1 cellular context compared by ENCODE assay signal in the genomic region with DNA sequence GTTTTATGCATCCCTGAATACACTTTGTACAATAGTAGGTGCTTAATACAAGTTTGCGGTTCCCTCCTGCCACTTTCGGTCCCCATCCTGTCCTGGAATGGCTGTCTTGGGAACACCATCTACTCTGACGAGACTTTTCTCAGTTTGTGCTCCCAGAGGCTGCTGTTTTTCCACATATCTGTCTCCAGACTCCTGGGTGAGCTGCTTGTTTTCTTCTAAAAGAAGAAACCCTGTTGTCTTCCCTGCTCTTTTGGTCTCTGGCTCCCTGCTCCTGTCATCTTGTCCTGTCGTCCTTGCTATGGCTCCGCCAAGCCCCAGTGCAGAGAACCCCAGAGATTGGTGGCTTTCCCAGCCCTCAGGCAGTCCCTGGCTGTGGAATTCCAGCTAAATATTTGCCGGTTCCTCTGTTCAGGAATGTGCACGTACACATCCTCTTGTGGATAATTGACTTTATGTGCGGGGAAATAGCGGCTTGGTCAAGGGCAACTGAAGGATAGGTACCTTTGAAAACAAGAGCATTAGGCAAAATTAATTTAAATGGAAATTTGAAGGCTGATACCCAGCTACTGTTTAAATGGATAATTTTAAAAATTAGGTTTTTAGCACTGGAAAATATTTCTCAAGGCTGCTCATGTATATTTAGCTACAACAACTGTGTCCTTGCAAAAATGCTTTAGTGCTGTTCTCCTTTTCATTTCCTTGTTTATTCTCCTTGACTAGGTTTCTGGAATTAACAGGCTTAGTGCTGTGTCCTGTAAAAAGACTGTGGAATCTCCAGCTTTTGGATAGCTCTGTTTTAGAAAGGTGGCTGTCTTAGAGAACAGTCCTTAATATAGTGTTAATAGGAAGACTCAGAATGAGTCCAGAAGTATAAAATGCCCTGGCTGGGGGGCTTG.
A peak's percentile ranks its signal among the peaks of the same experiment; 100 is the strongest.
TF ChIP-seq lines count a peak whose summit lies in the region.

No MANE protein-coding gene starts in this region.

TF ChIP-seq in HepG2, 621 proteins besides CTCF, POLR2A, EP300 and RAD21 (continued from another document and continues in another):
- TF ChIP-seq, protein P1, sequence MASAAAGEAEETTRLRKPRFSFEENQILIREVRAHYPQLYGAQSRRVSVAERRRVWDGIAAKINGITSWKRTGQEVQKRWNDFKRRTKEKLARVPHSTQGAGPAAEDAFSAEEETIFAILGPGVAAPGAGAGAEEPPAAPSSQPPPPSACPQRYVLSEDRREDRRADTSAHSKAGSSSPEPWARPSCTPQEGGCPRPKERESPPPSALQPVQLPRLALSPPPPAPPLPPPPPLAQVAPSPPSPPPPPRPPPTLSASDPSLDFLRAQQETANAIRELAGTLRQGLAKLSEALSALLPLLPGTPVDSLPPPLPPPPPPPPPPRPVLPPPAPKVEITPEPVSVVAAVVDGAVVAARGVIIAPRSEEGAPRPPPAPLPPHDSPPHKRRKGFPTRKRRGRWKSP (CRISPR knock-in tag; IDR thresholded peaks at IDR 0.05) = no peak
- no peak for TF ChIP-seq SP1 (IDR thresholded peaks at IDR 0.05)
- no peak for TF ChIP-seq SP1 (CRISPR knock-in tag; IDR thresholded peaks at IDR 0.05)
- 0 out of 2 replicates have a peak, but pooled peaks have one; percentile 73 for TF ChIP-seq STAT5B (CRISPR knock-in tag; IDR thresholded peaks at IDR 0.05)
- TF ChIP-seq, protein P2, sequence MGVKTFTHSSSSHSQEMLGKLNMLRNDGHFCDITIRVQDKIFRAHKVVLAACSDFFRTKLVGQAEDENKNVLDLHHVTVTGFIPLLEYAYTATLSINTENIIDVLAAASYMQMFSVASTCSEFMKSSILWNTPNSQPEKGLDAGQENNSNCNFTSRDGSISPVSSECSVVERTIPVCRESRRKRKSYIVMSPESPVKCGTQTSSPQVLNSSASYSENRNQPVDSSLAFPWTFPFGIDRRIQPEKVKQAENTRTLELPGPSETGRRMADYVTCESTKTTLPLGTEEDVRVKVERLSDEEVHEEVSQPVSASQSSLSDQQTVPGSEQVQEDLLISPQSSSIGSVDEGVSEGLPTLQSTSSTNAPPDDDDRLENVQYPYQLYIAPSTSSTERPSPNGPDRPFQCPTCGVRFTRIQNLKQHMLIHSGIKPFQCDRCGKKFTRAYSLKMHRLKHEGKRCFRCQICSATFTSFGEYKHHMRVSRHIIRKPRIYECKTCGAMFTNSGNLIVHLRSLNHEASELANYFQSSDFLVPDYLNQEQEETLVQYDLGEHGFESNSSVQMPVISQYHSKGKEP (CRISPR knock-in tag; IDR thresholded peaks at IDR 0.05) = 0 out of 2 replicates have a peak, but pooled peaks have one; percentile 13
- no peak for TF ChIP-seq ZFP82 (CRISPR knock-in tag; IDR thresholded peaks at IDR 0.05; ENCODE audit: borderline replicate concordance)
- no peak for TF ChIP-seq RELA (CRISPR knock-in tag; IDR thresholded peaks at IDR 0.05)
- TF ChIP-seq NCOA2 (CRISPR knock-in tag; IDR thresholded peaks at IDR 0.05) = peak; percentile 85
- no peak; the same call in 1 of the 2 replicates for TF ChIP-seq MXD4 (CRISPR knock-in tag; IDR thresholded peaks at IDR 0.05)
- TF ChIP-seq, protein P3, sequence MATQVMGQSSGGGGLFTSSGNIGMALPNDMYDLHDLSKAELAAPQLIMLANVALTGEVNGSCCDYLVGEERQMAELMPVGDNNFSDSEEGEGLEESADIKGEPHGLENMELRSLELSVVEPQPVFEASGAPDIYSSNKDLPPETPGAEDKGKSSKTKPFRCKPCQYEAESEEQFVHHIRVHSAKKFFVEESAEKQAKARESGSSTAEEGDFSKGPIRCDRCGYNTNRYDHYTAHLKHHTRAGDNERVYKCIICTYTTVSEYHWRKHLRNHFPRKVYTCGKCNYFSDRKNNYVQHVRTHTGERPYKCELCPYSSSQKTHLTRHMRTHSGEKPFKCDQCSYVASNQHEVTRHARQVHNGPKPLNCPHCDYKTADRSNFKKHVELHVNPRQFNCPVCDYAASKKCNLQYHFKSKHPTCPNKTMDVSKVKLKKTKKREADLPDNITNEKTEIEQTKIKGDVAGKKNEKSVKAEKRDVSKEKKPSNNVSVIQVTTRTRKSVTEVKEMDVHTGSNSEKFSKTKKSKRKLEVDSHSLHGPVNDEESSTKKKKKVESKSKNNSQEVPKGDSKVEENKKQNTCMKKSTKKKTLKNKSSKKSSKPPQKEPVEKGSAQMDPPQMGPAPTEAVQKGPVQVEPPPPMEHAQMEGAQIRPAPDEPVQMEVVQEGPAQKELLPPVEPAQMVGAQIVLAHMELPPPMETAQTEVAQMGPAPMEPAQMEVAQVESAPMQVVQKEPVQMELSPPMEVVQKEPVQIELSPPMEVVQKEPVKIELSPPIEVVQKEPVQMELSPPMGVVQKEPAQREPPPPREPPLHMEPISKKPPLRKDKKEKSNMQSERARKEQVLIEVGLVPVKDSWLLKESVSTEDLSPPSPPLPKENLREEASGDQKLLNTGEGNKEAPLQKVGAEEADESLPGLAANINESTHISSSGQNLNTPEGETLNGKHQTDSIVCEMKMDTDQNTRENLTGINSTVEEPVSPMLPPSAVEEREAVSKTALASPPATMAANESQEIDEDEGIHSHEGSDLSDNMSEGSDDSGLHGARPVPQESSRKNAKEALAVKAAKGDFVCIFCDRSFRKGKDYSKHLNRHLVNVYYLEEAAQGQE (IDR thresholded peaks at IDR 0.05; ENCODE audit: borderline replicate concordance in 1 of 2, low read depth in 1 of 2, low read length in 2 of 2) = no peak
- TF ChIP-seq TCF7 (IDR thresholded peaks at IDR 0.05; ENCODE audit: low read depth) = peak; percentile 74
- no peak for TF ChIP-seq FLYWCH1 (CRISPR knock-in tag; IDR thresholded peaks at IDR 0.05)
- peak; percentile 14; the same call in 1 of the 2 replicates for TF ChIP-seq MEIS1 (CRISPR knock-in tag; IDR thresholded peaks at IDR 0.05; ENCODE audit: borderline replicate concordance)
- TF ChIP-seq ZNF460 (CRISPR knock-in tag; IDR thresholded peaks at IDR 0.05; ENCODE audit: borderline replicate concordance) = no peak
- TF ChIP-seq HDAC1 (CRISPR knock-in tag; IDR thresholded peaks at IDR 0.05) = peak; percentile 71
- TF ChIP-seq, protein P4, sequence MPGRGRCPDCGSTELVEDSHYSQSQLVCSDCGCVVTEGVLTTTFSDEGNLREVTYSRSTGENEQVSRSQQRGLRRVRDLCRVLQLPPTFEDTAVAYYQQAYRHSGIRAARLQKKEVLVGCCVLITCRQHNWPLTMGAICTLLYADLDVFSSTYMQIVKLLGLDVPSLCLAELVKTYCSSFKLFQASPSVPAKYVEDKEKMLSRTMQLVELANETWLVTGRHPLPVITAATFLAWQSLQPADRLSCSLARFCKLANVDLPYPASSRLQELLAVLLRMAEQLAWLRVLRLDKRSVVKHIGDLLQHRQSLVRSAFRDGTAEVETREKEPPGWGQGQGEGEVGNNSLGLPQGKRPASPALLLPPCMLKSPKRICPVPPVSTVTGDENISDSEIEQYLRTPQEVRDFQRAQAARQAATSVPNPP (CRISPR knock-in tag; IDR thresholded peaks at IDR 0.05) = no peak
- no peak for TF ChIP-seq ZNF629 (CRISPR knock-in tag; conservative IDR thresholded peaks at IDR 0.05)
- TF ChIP-seq, protein P5, sequence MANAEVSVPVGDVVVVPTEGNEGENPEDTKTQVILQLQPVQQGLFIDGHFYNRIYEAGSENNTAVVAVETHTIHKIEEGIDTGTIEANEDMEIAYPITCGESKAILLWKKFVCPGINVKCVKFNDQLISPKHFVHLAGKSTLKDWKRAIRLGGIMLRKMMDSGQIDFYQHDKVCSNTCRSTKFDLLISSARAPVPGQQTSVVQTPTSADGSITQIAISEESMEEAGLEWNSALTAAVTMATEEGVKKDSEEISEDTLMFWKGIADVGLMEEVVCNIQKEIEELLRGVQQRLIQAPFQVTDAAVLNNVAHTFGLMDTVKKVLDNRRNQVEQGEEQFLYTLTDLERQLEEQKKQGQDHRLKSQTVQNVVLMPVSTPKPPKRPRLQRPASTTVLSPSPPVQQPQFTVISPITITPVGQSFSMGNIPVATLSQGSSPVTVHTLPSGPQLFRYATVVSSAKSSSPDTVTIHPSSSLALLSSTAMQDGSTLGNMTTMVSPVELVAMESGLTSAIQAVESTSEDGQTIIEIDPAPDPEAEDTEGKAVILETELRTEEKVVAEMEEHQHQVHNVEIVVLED (CRISPR knock-in tag; IDR thresholded peaks at IDR 0.05; ENCODE audit: borderline replicate concordance) = peak; percentile 24; the same call in 1 of the 2 replicates
- TF ChIP-seq ZNF160 (CRISPR knock-in tag; IDR thresholded peaks at IDR 0.05) = no peak
- 0 out of 2 replicates have a peak, but pooled peaks have one; percentile 11 for TF ChIP-seq ZFP36L1 (CRISPR knock-in tag; IDR thresholded peaks at IDR 0.05)
- no peak for TF ChIP-seq CHD2 (IDR thresholded peaks at IDR 0.05; ENCODE audit: low read depth, low read length)
- no peak for TF ChIP-seq ZNF552 (CRISPR knock-in tag; IDR thresholded peaks at IDR 0.05; ENCODE audit: borderline replicate concordance)
- peak; percentile 21; the same call in 1 of the 2 replicates for TF ChIP-seq ZNF556 (CRISPR knock-in tag; IDR thresholded peaks at IDR 0.05; ENCODE audit: borderline replicate concordance)
- no peak for TF ChIP-seq NCOA5 (CRISPR knock-in tag; IDR thresholded peaks at IDR 0.05)
- no peak for TF ChIP-seq REL (CRISPR knock-in tag; conservative IDR thresholded peaks at IDR 0.05)
- TF ChIP-seq, protein P6, sequence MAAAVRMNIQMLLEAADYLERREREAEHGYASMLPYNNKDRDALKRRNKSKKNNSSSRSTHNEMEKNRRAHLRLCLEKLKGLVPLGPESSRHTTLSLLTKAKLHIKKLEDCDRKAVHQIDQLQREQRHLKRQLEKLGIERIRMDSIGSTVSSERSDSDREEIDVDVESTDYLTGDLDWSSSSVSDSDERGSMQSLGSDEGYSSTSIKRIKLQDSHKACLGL (CRISPR knock-in tag; IDR thresholded peaks at IDR 0.05) = no peak
- no peak for TF ChIP-seq GTF3A (CRISPR knock-in tag; conservative IDR thresholded peaks at IDR 0.05)
- no peak for TF ChIP-seq NFRKB (IDR thresholded peaks at IDR 0.05)
- TF ChIP-seq KLF11 (CRISPR knock-in tag; IDR thresholded peaks at IDR 0.05) = peak; percentile 81; the same call in 1 of the 2 replicates
- no peak for TF ChIP-seq ZNF761 (CRISPR knock-in tag; conservative IDR thresholded peaks at IDR 0.05)
- TF ChIP-seq, protein P7, sequence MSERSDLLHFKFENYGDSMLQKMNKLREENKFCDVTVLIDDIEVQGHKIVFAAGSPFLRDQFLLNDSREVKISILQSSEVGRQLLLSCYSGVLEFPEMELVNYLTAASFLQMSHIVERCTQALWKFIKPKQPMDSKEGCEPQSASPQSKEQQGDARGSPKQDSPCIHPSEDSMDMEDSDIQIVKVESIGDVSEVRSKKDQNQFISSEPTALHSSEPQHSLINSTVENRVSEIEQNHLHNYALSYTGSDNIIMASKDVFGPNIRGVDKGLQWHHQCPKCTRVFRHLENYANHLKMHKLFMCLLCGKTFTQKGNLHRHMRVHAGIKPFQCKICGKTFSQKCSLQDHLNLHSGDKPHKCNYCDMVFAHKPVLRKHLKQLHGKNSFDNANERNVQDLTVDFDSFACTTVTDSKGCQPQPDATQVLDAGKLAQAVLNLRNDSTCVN (CRISPR knock-in tag; IDR thresholded peaks at IDR 0.05; ENCODE audit: borderline replicate concordance) = 0 out of 2 replicates have a peak, but pooled peaks have one; percentile 40
- TF ChIP-seq TEAD3 (CRISPR knock-in tag; optimal IDR thresholded peaks at IDR 0.05; ENCODE audit: borderline replicate concordance) = peak; percentile 100
- TF ChIP-seq, protein P8, sequence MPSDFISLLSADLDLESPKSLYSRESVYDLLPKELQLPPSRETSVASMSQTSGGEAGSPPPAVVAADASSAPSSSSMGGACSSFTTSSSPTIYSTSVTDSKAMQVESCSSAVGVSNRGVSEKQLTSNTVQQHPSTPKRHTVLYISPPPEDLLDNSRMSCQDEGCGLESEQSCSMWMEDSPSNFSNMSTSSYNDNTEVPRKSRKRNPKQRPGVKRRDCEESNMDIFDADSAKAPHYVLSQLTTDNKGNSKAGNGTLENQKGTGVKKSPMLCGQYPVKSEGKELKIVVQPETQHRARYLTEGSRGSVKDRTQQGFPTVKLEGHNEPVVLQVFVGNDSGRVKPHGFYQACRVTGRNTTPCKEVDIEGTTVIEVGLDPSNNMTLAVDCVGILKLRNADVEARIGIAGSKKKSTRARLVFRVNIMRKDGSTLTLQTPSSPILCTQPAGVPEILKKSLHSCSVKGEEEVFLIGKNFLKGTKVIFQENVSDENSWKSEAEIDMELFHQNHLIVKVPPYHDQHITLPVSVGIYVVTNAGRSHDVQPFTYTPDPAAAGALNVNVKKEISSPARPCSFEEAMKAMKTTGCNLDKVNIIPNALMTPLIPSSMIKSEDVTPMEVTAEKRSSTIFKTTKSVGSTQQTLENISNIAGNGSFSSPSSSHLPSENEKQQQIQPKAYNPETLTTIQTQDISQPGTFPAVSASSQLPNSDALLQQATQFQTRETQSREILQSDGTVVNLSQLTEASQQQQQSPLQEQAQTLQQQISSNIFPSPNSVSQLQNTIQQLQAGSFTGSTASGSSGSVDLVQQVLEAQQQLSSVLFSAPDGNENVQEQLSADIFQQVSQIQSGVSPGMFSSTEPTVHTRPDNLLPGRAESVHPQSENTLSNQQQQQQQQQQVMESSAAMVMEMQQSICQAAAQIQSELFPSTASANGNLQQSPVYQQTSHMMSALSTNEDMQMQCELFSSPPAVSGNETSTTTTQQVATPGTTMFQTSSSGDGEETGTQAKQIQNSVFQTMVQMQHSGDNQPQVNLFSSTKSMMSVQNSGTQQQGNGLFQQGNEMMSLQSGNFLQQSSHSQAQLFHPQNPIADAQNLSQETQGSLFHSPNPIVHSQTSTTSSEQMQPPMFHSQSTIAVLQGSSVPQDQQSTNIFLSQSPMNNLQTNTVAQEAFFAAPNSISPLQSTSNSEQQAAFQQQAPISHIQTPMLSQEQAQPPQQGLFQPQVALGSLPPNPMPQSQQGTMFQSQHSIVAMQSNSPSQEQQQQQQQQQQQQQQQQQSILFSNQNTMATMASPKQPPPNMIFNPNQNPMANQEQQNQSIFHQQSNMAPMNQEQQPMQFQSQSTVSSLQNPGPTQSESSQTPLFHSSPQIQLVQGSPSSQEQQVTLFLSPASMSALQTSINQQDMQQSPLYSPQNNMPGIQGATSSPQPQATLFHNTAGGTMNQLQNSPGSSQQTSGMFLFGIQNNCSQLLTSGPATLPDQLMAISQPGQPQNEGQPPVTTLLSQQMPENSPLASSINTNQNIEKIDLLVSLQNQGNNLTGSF (CRISPR knock-in tag; IDR thresholded peaks at IDR 0.05) = no peak
- no peak for TF ChIP-seq ZFP1 (CRISPR knock-in tag; IDR thresholded peaks at IDR 0.05)
- TF ChIP-seq RCOR2 (CRISPR knock-in tag; IDR thresholded peaks at IDR 0.05) = peak; percentile 65; the same call in 1 of the 2 replicates
- TF ChIP-seq, protein P9, sequence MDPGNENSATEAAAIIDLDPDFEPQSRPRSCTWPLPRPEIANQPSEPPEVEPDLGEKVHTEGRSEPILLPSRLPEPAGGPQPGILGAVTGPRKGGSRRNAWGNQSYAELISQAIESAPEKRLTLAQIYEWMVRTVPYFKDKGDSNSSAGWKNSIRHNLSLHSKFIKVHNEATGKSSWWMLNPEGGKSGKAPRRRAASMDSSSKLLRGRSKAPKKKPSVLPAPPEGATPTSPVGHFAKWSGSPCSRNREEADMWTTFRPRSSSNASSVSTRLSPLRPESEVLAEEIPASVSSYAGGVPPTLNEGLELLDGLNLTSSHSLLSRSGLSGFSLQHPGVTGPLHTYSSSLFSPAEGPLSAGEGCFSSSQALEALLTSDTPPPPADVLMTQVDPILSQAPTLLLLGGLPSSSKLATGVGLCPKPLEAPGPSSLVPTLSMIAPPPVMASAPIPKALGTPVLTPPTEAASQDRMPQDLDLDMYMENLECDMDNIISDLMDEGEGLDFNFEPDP (CRISPR knock-in tag; conservative IDR thresholded peaks at IDR 0.05) = no peak
- TF ChIP-seq ESRRA (CRISPR knock-in tag; IDR thresholded peaks at IDR 0.05; ENCODE audit: low read depth) = peak; percentile 96
